Comparison of ENCODE assay signal across 11 cellular contexts in genomic region chr14:104796682-104797081, GRCh38. TPM values are rescaled to one million over a fixed set of nuclear protein-coding genes. Genes with fewer than 3 reads are reported as not detected.
A peak's percentile ranks its signal among the peaks of the same experiment; 100 is the strongest.
DNase-seq lines count a peak whose midpoint lies in the region; ATAC-seq and TF ChIP-seq lines count a peak whose summit lies in the region.
"Had no signal": no experiment of that assay in that cellular context is flagged by ENCODE, and none has a peak within 500 bp of the region (broad histone marks: within the 10 kb centered on the region; RNA-seq: fewer than 3 reads in every experiment).

No MANE protein-coding gene starts in this region.

- H3K36me3 Mint-ChIP-seq in stimulated activated naive CD8-positive, alpha-beta T cell treated with anti-CD3 and anti-CD28 coated beads, Interleukin-15, Interleukin-2, amounts not matched to agents 100 ng/mL and 50 ng/mL, for 24 hours (ENCODE audit: low read depth) = peaks cover under 1% of the 10 kb centered on the region
- peaks cover 4% of the 10 kb centered on the region for H3K36me3 Mint-ChIP-seq in activated naive CD8-positive, alpha-beta T cell treated with anti-CD3 and anti-CD28 coated beads, Interleukin-2, amount 10 ng/mL, durations not matched to agents 7 days and 5 days
- no peaks in the 10 kb centered on the region for H3K36me3 Mint-ChIP-seq in natural killer cell

- H3K4me3 Mint-ChIP-seq in stimulated activated naive CD8-positive, alpha-beta T cell treated with anti-CD3 and anti-CD28 coated beads, Interleukin-15, Interleukin-2, amounts not matched to agents 100 ng/mL and 50 ng/mL, for 24 hours = peak overlapping the region; percentile 72
- H3K4me3 Mint-ChIP-seq in activated naive CD8-positive, alpha-beta T cell treated with anti-CD3 and anti-CD28 coated beads, Interleukin-2, amount 10 ng/mL, durations not matched to agents 7 days and 5 days = peak overlapping the region; percentile 58
- peak overlapping the region; percentile 79 for H3K4me3 Mint-ChIP-seq in natural killer cell

- peaks cover 35% of the 10 kb centered on the region for H3K4me1 Mint-ChIP-seq in stimulated activated naive CD8-positive, alpha-beta T cell treated with anti-CD3 and anti-CD28 coated beads, Interleukin-15, Interleukin-2, amounts not matched to agents 100 ng/mL and 50 ng/mL, for 24 hours (ENCODE audit: low read depth)
- H3K4me1 Mint-ChIP-seq in activated naive CD8-positive, alpha-beta T cell treated with anti-CD3 and anti-CD28 coated beads, Interleukin-2, amount 10 ng/mL, durations not matched to agents 7 days and 5 days = peaks cover 24% of the 10 kb centered on the region
- peaks cover 19 to 61% of the 10 kb centered on the region in 2 donors for H3K4me1 Mint-ChIP-seq in natural killer cell

- H3K9me3 Mint-ChIP-seq in stimulated activated naive CD8-positive, alpha-beta T cell treated with anti-CD3 and anti-CD28 coated beads, Interleukin-15, Interleukin-2, amounts not matched to agents 100 ng/mL and 50 ng/mL, for 24 hours = no peaks in the 10 kb centered on the region
- no peaks in the 10 kb centered on the region for H3K9me3 Mint-ChIP-seq in activated naive CD8-positive, alpha-beta T cell treated with anti-CD3 and anti-CD28 coated beads, Interleukin-2, amount 10 ng/mL, durations not matched to agents 7 days and 5 days
- H3K9me3 Mint-ChIP-seq in natural killer cell = no peaks in the 10 kb centered on the region

- POLR2A ChIA-PET in activated naive CD8-positive, alpha-beta T cell treated with anti-CD3 and anti-CD28 coated beads, Interleukin-2, amount 10 ng/mL, durations not matched to agents 7 days and 5 days (lab: Charles Lee) = no interaction called here

- H3K27ac Mint-ChIP-seq in stimulated activated naive CD8-positive, alpha-beta T cell treated with anti-CD3 and anti-CD28 coated beads, Interleukin-15, Interleukin-2, amounts not matched to agents 100 ng/mL and 50 ng/mL, for 24 hours = no peak overlapping the region
- no peak overlapping the region for H3K27ac Mint-ChIP-seq in activated naive CD8-positive, alpha-beta T cell treated with anti-CD3 and anti-CD28 coated beads, Interleukin-2, amount 10 ng/mL, durations not matched to agents 7 days and 5 days
- H3K27ac Mint-ChIP-seq in natural killer cell = peak overlapping the region; percentile 73 to 85

- no peak for ATAC-seq in stimulated activated naive CD8-positive, alpha-beta T cell treated with anti-CD3 and anti-CD28 coated beads, Interleukin-15, Interleukin-2, amounts not matched to agents 100 U/mL and 50 U/mL, for 24 hours
- ATAC-seq in activated naive CD8-positive, alpha-beta T cell treated with anti-CD3 and anti-CD28 coated beads, Interleukin-2, amount 10 ng/mL, durations not matched to agents 7 days and 5 days (ENCODE audit: low read depth) = no peak
- ATAC-seq in natural killer cell (no peak), GM18505 (IDR thresholded peaks at IDR 0.05; ENCODE audit: unreplicated experiment) (no peak)

- intact Hi-C loops in natural killer cell (cut with micrococcal nuclease) = no loop called here

- no peak for TF ChIP-seq POLR2A in GM18505 (IDR thresholded peaks at IDR 0.05; ENCODE audit: borderline replicate concordance, extremely low read depth, insufficient read depth, insufficient read length)

- peaks cover 12% of the 10 kb centered on the region for H3K27me3 Mint-ChIP-seq in stimulated activated naive CD8-positive, alpha-beta T cell treated with anti-CD3 and anti-CD28 coated beads, Interleukin-15, Interleukin-2, amounts not matched to agents 100 ng/mL and 50 ng/mL, for 24 hours
- peaks cover 6% of the 10 kb centered on the region for H3K27me3 Mint-ChIP-seq in activated naive CD8-positive, alpha-beta T cell treated with anti-CD3 and anti-CD28 coated beads, Interleukin-2, amount 10 ng/mL, durations not matched to agents 7 days and 5 days
- H3K27me3 Mint-ChIP-seq in natural killer cell (ENCODE audit: low read depth in 2 of 2) = no peaks in the 10 kb centered on the region

- TF ChIP-seq CTCF in natural killer cell (IDR thresholded peaks at IDR 0.05) = no peak

- DNase-seq in stimulated activated naive CD8-positive, alpha-beta T cell treated with anti-CD3 and anti-CD28 coated beads, Interleukin-15, Interleukin-2, amounts not matched to agents 100 U/mL and 50 U/mL, for 24 hours = no peak
- no peak for DNase-seq in activated naive CD8-positive, alpha-beta T cell treated with anti-CD3 and anti-CD28 coated beads, Interleukin-2, amount 10 ng/mL, durations not matched to agents 7 days and 5 days
- no peak for DNase-seq in natural killer cell
- DNase-seq in activated gamma-delta T cell treated with Interleukin-2 at 50 U/mL for 16 hours = no peak
- DNase-seq in NCI-H146 (lab: John Stamatoyannopoulos, UW) = no peak
- DNase-seq in GF-D8 (lab: John Stamatoyannopoulos, UW) = no peak
- DNase-seq: cerebellar nuclear complex, DMS 273 treated with DMSO at 0.1 percent for 48 hours, SJCRH30 had no signal

RNA-seq across cellular contexts. Expression of gene AKT1, which starts 1.1 kb away (rescaled TPM):
- 100 to 1,000 TPM; 178 to 181 TPM for total RNA-seq in activated naive CD8-positive, alpha-beta T cell treated with anti-CD3 and anti-CD28 coated beads, Interleukin-2, amount 10 ng/mL, durations not matched to agents 7 days and 5 days
- 100 to 1,000 TPM; 152 to 163 (median 153) TPM for total RNA-seq in natural killer cell

RNA-seq across cellular contexts. Expression of gene ZBTB42, which starts 4.2 kb away (rescaled TPM):
- 1 to 10 TPM; 6.7 to 6.9 TPM for total RNA-seq in activated naive CD8-positive, alpha-beta T cell treated with anti-CD3 and anti-CD28 coated beads, Interleukin-2, amount 10 ng/mL, durations not matched to agents 7 days and 5 days
- 1 to 10 TPM; 3.6 to 4.5 (median 3.7) TPM for total RNA-seq in natural killer cell

RNA-seq across cellular contexts. Expression of gene SIVA1, which starts 43.7 kb away (rescaled TPM):
- 100 to 1,000 TPM; 110 to 126 TPM for total RNA-seq in activated naive CD8-positive, alpha-beta T cell treated with anti-CD3 and anti-CD28 coated beads, Interleukin-2, amount 10 ng/mL, durations not matched to agents 7 days and 5 days
- total RNA-seq in natural killer cell = 10 to 100 TPM; 59.7 to 74.8 (median 59.8) TPM

Comparison
In these comparisons a context has a peak if more than half of its experiments do, and no peak if none do; other contexts are left out.
1. H3K27ac Mint-ChIP-seq: peak in natural killer cell (2 of 2); none in stimulated activated naive CD8-positive, alpha-beta T cell treated with anti-CD3 and anti-CD28 coated beads, Interleukin-15, Interleukin-2, amounts not matched to agents 100 ng/mL and 50 ng/mL, for 24 hours (single experiment) and activated naive CD8-positive, alpha-beta T cell treated with anti-CD3 and anti-CD28 coated beads, Interleukin-2, amount 10 ng/mL, durations not matched to agents 7 days and 5 days (single experiment).
2. Peak in every context shown above with its lines, with median percentiles within 50 percentile points of each other: H3K4me3 Mint-ChIP-seq.